In the genomic region with DNA sequence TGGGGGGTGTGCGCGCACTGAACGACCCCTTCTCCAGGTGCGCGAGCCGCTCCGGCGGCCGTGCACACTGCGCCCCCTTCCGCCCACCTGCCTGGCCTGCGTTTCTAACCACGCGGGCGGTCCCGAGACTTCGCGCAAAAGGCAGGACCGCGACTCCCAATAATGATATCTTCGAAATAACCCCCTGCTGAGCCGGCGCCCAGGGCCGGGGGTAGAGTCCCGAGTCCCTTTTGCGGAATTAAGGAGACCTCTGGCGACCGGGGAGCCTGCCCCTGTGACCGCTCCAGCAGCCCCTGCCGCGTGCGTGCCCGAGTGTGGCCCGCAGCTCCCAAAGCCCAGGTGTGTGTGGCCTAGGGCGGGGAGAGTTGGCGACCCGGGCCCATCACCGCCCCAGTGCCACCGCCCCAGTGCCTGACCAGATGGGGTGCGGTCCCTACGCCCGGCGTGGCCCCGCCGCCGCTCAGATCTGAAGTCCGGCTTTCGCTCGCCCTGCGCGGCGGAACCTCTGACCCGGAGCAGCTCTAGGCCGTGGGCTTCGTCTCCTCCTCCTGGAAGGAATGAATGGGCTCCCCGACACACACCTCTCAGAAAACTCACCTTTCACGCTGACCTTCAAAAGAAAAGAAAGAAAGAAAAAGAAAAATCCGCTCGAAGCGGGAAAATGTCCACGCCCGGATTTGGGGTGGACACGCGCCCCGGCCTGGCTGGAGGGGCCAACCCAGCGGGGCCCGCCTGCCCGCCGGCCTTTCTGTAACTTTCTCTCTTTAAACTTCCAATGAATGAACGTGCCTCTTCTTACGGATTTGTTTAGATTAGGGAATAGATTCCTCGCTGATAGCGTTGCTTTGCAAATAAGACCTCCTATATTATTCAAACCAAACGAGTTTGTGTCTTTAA, we compare ENCODE assay signal across 11 cellular contexts. TPM values are rescaled to one million over a fixed set of nuclear protein-coding genes. Genes with fewer than 3 reads are reported as not detected.
DNase-seq lines count a peak whose midpoint lies in the region; ATAC-seq and TF ChIP-seq lines count a peak whose summit lies in the region.
"Had no signal": no experiment of that assay in that cellular context is flagged by ENCODE, and none has a peak within 500 bp of the region (broad histone marks: within the 10 kb centered on the region; RNA-seq: fewer than 3 reads in every experiment).

No MANE protein-coding gene starts in this region.

- CTCF ChIA-PET in activated naive CD4-positive, alpha-beta T cell treated with anti-CD3 and anti-CD28 coated beads, Interleukin-2, amount 10 ng/mL, durations not matched to agents 7 days and 5 days (lab: Charles Lee) = no interaction called here

- WGBS in gastroesophageal sphincter (ENCODE audit: low coverage in 1 of 2), 2 donors = 5 to 7% methylated on average over 7 to 15 of the region's 74 CpGs

- H3K27ac ChIP-seq in gastroesophageal sphincter = no peak overlapping the region
- H3K27ac ChIP-seq: lower lobe of right lung had no signal

- H3K27ac Mint-ChIP-seq in activated naive CD4-positive, alpha-beta T cell treated with anti-CD3 and anti-CD28 coated beads, Interleukin-2, amount 10 ng/mL, durations not matched to agents 7 days and 5 days = peak overlapping the region; percentile 25

- no peaks in the 10 kb centered on the region for H3K27me3 ChIP-seq in skeletal muscle satellite cell (ENCODE audit: control insufficient read depth, insufficient read depth, low read length)
- peaks cover 100% of the 10 kb centered on the region for H3K27me3 ChIP-seq in gastroesophageal sphincter

- no peaks in the 10 kb centered on the region for H3K36me3 Mint-ChIP-seq in activated naive CD4-positive, alpha-beta T cell treated with anti-CD3 and anti-CD28 coated beads, Interleukin-2, amount 10 ng/mL, durations not matched to agents 7 days and 5 days

- peaks cover 30% of the 10 kb centered on the region for H3K4me1 ChIP-seq in skeletal muscle satellite cell (ENCODE audit: control insufficient read depth, insufficient read depth, low read length)
- peaks cover 0 to 53% (median 21%) of the 10 kb centered on the region in 3 donors for H3K4me1 ChIP-seq in gastroesophageal sphincter

- no peak overlapping the region for H3K4me3 ChIP-seq in WI38 (ENCODE audit: low read depth, low read length)
- H3K4me3 ChIP-seq in iPS-18c (ENCODE audit: insufficient read depth, low read depth, low read length) = peak overlapping the region; percentile 31; the same call in 1 of the 2 replicates
- H3K4me3 ChIP-seq in skeletal muscle satellite cell (ENCODE audit: low read length) = peak overlapping the region; percentile 58
- no peak overlapping the region for H3K4me3 ChIP-seq in gastroesophageal sphincter
- H3K4me3 ChIP-seq: lower lobe of right lung, thoracic aorta had no signal

- no peak for TF ChIP-seq POLR2A in gastroesophageal sphincter (IDR thresholded peaks at IDR 0.05)

- no peaks in the 10 kb centered on the region for H3K36me3 ChIP-seq in skeletal muscle satellite cell (ENCODE audit: insufficient read depth, low read length)
- H3K36me3 ChIP-seq in gastroesophageal sphincter = no peaks in the 10 kb centered on the region
- H3K36me3 ChIP-seq: lower lobe of right lung, thoracic aorta had no signal

- no peak overlapping the region for H3K4me3 Mint-ChIP-seq in activated naive CD4-positive, alpha-beta T cell treated with anti-CD3 and anti-CD28 coated beads, Interleukin-2, amount 10 ng/mL, durations not matched to agents 7 days and 5 days

- H3K9me3 Mint-ChIP-seq in activated naive CD4-positive, alpha-beta T cell treated with anti-CD3 and anti-CD28 coated beads, Interleukin-2, amount 10 ng/mL, durations not matched to agents 7 days and 5 days = no peaks in the 10 kb centered on the region

- ATAC-seq in gastroesophageal sphincter = no peak

- H3K9me3 ChIP-seq in iPS-18c (ENCODE audit: control insufficient read depth, insufficient read depth, low read length) (peaks cover 5% of the 10 kb centered on the region), skeletal muscle satellite cell (replicated peaks; ENCODE audit: low read length) (no peaks in the 10 kb centered on the region), gastroesophageal sphincter (peaks cover 0 to 8% (median 0%) of the 10 kb centered on the region in 3 donors)
- H3K9me3 ChIP-seq: lower lobe of right lung, thoracic aorta had no signal

- H3K9ac ChIP-seq in skeletal muscle satellite cell (ENCODE audit: low read depth, low read length) = peak overlapping the region; percentile 94

- 0 out of 2 replicates have a peak, but pooled peaks have one; percentile 6 for TF ChIP-seq CTCF in WI38 (IDR thresholded peaks at IDR 0.05; ENCODE audit: low read depth, low read length)
- no peak for TF ChIP-seq CTCF in gastroesophageal sphincter (IDR thresholded peaks at IDR 0.05)

- H3K4me2 ChIP-seq in skeletal muscle satellite cell (ENCODE audit: low read length) = peak overlapping the region; percentile 99

- TF ChIP-seq EP300 in gastroesophageal sphincter (IDR thresholded peaks at IDR 0.05) = no peak

- DNase-seq in activated naive CD4-positive, alpha-beta T cell treated with anti-CD3 and anti-CD28 coated beads, Interleukin-2, amount 10 ng/mL, durations not matched to agents 7 days and 5 days = no peak
- DNase-seq in activated naive CD4-positive, alpha-beta T cell treated with anti-CD3 and anti-CD28 coated beads, Interleukin-2, amount 50 U/mL, for 16 hours = no peak
- no peak for DNase-seq in KG1 (lab: John Stamatoyannopoulos, UW)
- no peak for DNase-seq in NCI-H187 (lab: John Stamatoyannopoulos, UW)
- DNase-seq: lower lobe of right lung had no signal

- H3K4me1 Mint-ChIP-seq in activated naive CD4-positive, alpha-beta T cell treated with anti-CD3 and anti-CD28 coated beads, Interleukin-2, amount 10 ng/mL, durations not matched to agents 7 days and 5 days = peaks cover 3% of the 10 kb centered on the region

- H3K27me3 Mint-ChIP-seq in activated naive CD4-positive, alpha-beta T cell treated with anti-CD3 and anti-CD28 coated beads, Interleukin-2, amount 10 ng/mL, durations not matched to agents 7 days and 5 days = peaks cover 94% of the 10 kb centered on the region

RNA-seq across cellular contexts. Expression of gene SIM2, which starts 5.5 kb away (rescaled TPM):
- under 0.01 and 0.25 TPM in 2 replicates for total RNA-seq in skeletal muscle satellite cell (2012; rRNA removed)
- 1 to 10 TPM in 1 of 4 donors, under 1 TPM in 1, not detected in 2; 0.47 to 2.3 TPM for total RNA-seq in gastroesophageal sphincter
- total RNA-seq: lower lobe of right lung; T-helper 2 cell treated with Interferon-gamma antibody and Interleukin-4, amounts not matched to agents 100 ng/mL and 5 ng/mL, for 36 hours; thoracic aorta had no signal

Comparison
In these comparisons a context has a peak if more than half of its experiments do, and no peak if none do; other contexts are left out.
1. H3K4me3 ChIP-seq: peak in iPS-18c (single experiment) and skeletal muscle satellite cell (single experiment); none in WI38 (single experiment) and gastroesophageal sphincter (0 of 2).